Comparison of ENCODE assay signal across 23 cellular contexts in genomic region chr11:114310095-114310494, GRCh38. TPM values are rescaled to one million over a fixed set of nuclear protein-coding genes. Genes with fewer than 3 reads are reported as not detected.
"Had no signal": no experiment of that assay in that cellular context is flagged by ENCODE, and none has a peak within 500 bp of the region (broad histone marks: within the 10 kb centered on the region; RNA-seq: fewer than 3 reads in every experiment).

No MANE protein-coding gene starts in this region.

- H3K4me2 ChIP-seq: SK-N-SH, smooth muscle cell had no signal

- H3K4me1 ChIP-seq: prostate gland, uterus had no signal

- ATAC-seq: right cardiac atrium; stimulated activated memory B cell treated with anti-CD40 and anti-IgM and Interleukin-4, amounts not matched to agents 10 μg/mL and 1 μg/mL and 100 μg/mL, for 72 hours had no signal

- FAIRE-seq: astrocyte had no signal

- H3K4me3 ChIP-seq: cardiac muscle cell, dorsolateral prefrontal cortex, prostate gland, smooth muscle cell, thyroid gland, uterus had no signal

- DNase-seq: activated B cell treated with CpG ODN at 0.5 μM for 24 hours; activated CD4-positive, alpha-beta memory T cell treated with anti-CD3 and anti-CD28 coated beads, Interleukin-2, amount 10 ng/mL, durations not matched to agents 7 days and 5 days; activated CD4-positive, alpha-beta T cell treated with anti-CD3 and anti-CD28 coated beads for 48 hours; activated naive CD4-positive, alpha-beta T cell treated with Interleukin-2 at 50 U/mL for 16 hours; activated naive CD8-positive, alpha-beta T cell treated with anti-CD3 and anti-CD28 coated beads, Interleukin-2, amount 10 ng/mL, durations not matched to agents 7 days and 5 days; activated T-cell treated with anti-CD3 and anti-CD28 coated beads, Interleukin-2, amount 50 U/mL, for 1 hour; dorsolateral prefrontal cortex; foreskin melanocyte; glutamatergic neuron; hypothalamus; islet precursor cell; naive B cell; right cardiac atrium; SK-N-SH; stimulated activated CD4-positive, alpha-beta T cell treated with anti-CD3 and anti-CD28 coated beads, Interleukin-4, amount 100 ng/mL, for 4 hours; thyroid gland; uterus had no signal

- H3K27ac ChIP-seq: cardiac muscle cell, dorsolateral prefrontal cortex, prostate gland, uterus had no signal

- H3K27me3 ChIP-seq: cardiac muscle cell, dorsolateral prefrontal cortex, thyroid gland, uterus had no signal

- H3K9ac ChIP-seq: SK-N-SH had no signal

- H3K36me3 ChIP-seq: cardiac muscle cell, uterus had no signal

- H3K9me3 ChIP-seq: prostate gland, SK-N-SH, thyroid gland, uterus had no signal

RNA-seq across cellular contexts. Expression of gene NNMT, which starts 13.9 kb away (rescaled TPM):
- total RNA-seq: activated B cell treated with CpG ODN at 0.5 μM for 24 hours; activated CD4-positive, alpha-beta memory T cell treated with anti-CD3 and anti-CD28 coated beads, Interleukin-2, amount 10 ng/mL, durations not matched to agents 7 days and 5 days; activated naive CD8-positive, alpha-beta T cell treated with anti-CD3 and anti-CD28 coated beads, Interleukin-2, amount 10 ng/mL, durations not matched to agents 7 days and 5 days; activated T-helper 2 cell treated with anti-CD3 and anti-CD28 coated beads, Interferon-gamma antibody, Interleukin-2, Interleukin-4, amounts not matched to agents 10 μg/mL and 5 μg/mL and 100 μg/mL, durations not matched to agents 14 hours and 24 hours and 36 hours; cardiac muscle cell had no signal
